In genomic region chr14:105465209-105466031, GRCh38 we compare ENCODE assay signal across 15 cellular contexts. TPM values are rescaled to one million over a fixed set of nuclear protein-coding genes. Genes with fewer than 3 reads are reported as not detected.
DNase-seq lines count a peak whose midpoint lies in the region; ATAC-seq, FAIRE-seq and TF ChIP-seq lines count a peak whose summit lies in the region.
"Had no signal": no experiment of that assay in that cellular context is flagged by ENCODE, and none has a peak within 500 bp of the region (broad histone marks: within the 10 kb centered on the region; RNA-seq: fewer than 3 reads in every experiment).

No MANE protein-coding gene starts in this region.

- TF ChIP-seq CTCF in MCF 10A (IDR thresholded peaks at IDR 0.05; ENCODE audit: unreplicated experiment) (no peak), cardiac muscle cell (IDR thresholded peaks at IDR 0.05; ENCODE audit: low read depth, low read length) (no peak), thyroid gland (IDR thresholded peaks at IDR 0.05) (no peak), nephron progenitor cell (IDR thresholded peaks at IDR 0.05) (no peak)

- no peak for TF ChIP-seq POLR2A in thyroid gland (IDR thresholded peaks at IDR 0.05)

- H3K4me1 ChIP-seq in cardiac muscle cell (ENCODE audit: low read depth) (peaks cover 47% of the 10 kb centered on the region), thyroid gland (peaks cover 41 to 44% of the 10 kb centered on the region in 2 donors)

- POLR2A ChIA-PET in MCF 10A (lab: Yijun Ruan, JAX): no interaction called here

- peak overlapping the region; percentile 98 for H3K27ac ChIP-seq in cardiac muscle cell
- H3K27ac ChIP-seq in thyroid gland: peak overlapping the region; percentile 47 to 52 (median 51)
- H3K27ac ChIP-seq: uterus had no signal

- no peaks in the 10 kb centered on the region for H3K27me3 Mint-ChIP-seq in MCF 10A (ENCODE audit: insufficient read depth, unreplicated experiment)
- H3K27me3 Mint-ChIP-seq in nephron progenitor cell (ENCODE audit: low read depth, poor library complexity): peaks cover 3% of the 10 kb centered on the region
- H3K27me3 Mint-ChIP-seq: activated naive CD8-positive, alpha-beta T cell treated with anti-CD3 and anti-CD28 coated beads, Interleukin-2, amount 10 ng/mL, durations not matched to agents 7 days and 5 days had no signal

- no peak for ATAC-seq in HG02981 (IDR thresholded peaks at IDR 0.05; ENCODE audit: unreplicated experiment)

- no peak for FAIRE-seq in RCC 7860 (lab: Jason Lieb, UNC)
- FAIRE-seq: GM12892, kidney had no signal

- BruUV-seq in MCF 10A (replicated peaks; lab: Mats Ljungman, UMichigan): no TSS peak

- H3K36me3 ChIP-seq in cardiac muscle cell (peaks cover 30% of the 10 kb centered on the region), thyroid gland (peaks cover 47% of the 10 kb centered on the region in 2 donors)
- H3K36me3 ChIP-seq: uterus had no signal

- no peaks in the 10 kb centered on the region for H3K27me3 ChIP-seq in cardiac muscle cell
- H3K27me3 ChIP-seq in thyroid gland: no peaks in the 10 kb centered on the region
- H3K27me3 ChIP-seq: uterus had no signal

- no peaks in the 10 kb centered on the region for H3K9me3 Mint-ChIP-seq in MCF 10A (ENCODE audit: unreplicated experiment)
- H3K9me3 Mint-ChIP-seq in nephron progenitor cell: no peaks in the 10 kb centered on the region
- H3K9me3 Mint-ChIP-seq: activated naive CD8-positive, alpha-beta T cell treated with anti-CD3 and anti-CD28 coated beads, Interleukin-2, amount 10 ng/mL, durations not matched to agents 7 days and 5 days had no signal

- intact Hi-C loops in MCF 10A (cut with micrococcal nuclease) (no loop called here), thyroid gland (cut with DNase I) (no loop called here)

- no peak overlapping the region for H3K4me3 Mint-ChIP-seq in MCF 10A (ENCODE audit: unreplicated experiment)
- no peak overlapping the region for H3K4me3 Mint-ChIP-seq in nephron progenitor cell
- H3K4me3 Mint-ChIP-seq: activated naive CD8-positive, alpha-beta T cell treated with anti-CD3 and anti-CD28 coated beads, Interleukin-2, amount 10 ng/mL, durations not matched to agents 7 days and 5 days had no signal

- H3K4me1 Mint-ChIP-seq in MCF 10A (ENCODE audit: insufficient read depth, unreplicated experiment) (no peaks in the 10 kb centered on the region), nephron progenitor cell (peaks cover 10% of the 10 kb centered on the region)
- H3K4me1 Mint-ChIP-seq: activated naive CD8-positive, alpha-beta T cell treated with anti-CD3 and anti-CD28 coated beads, Interleukin-2, amount 10 ng/mL, durations not matched to agents 7 days and 5 days had no signal

- CTCF ChIA-PET in MCF 10A (lab: Yijun Ruan, JAX): interaction anchor here (1.0 kb wide), 1 partner anchor 24 kb away, joined by 3 read pairs; no protein-coding TSS in a partner anchor

- peak; percentile 81 to 84 for DNase-seq in T47D (ENCODE audit: low read depth in 1 of 2, low spot score in 1 of 2)
- DNase-seq in MCF 10A (ENCODE audit: unreplicated experiment): no peak
- DNase-seq in RCC 7860 (ENCODE audit: low spot score): peak; percentile 51
- DNase-seq in cardiac muscle cell (ENCODE audit: low read depth in 1 of 2, low spot score in 1 of 2): peak in 1 of 2 donors; percentile 77
- DNase-seq in thyroid gland: peak; percentile 88 to 89
- DNase-seq in nephron progenitor cell: no peak
- DNase-seq in activated CD8-positive, alpha-beta memory T cell treated with anti-CD3 and anti-CD28 coated beads, Interleukin-2, amount 50 U/mL, for 4 hours: no peak
- DNase-seq: activated naive CD8-positive, alpha-beta T cell treated with anti-CD3 and anti-CD28 coated beads, Interleukin-2, amount 10 ng/mL, durations not matched to agents 7 days and 5 days; GOT3; KBM-7; kidney; stimulated activated CD4-positive, alpha-beta T cell treated with anti-CD3 and anti-CD28 coated beads, Interleukin-12 subunit alpha, Interleukin-12 subunit beta, amount 100 ng/mL, for 4 hours; uterus had no signal

- H3K9me3 ChIP-seq in cardiac muscle cell (ENCODE audit: low read depth) (no peaks in the 10 kb centered on the region), thyroid gland (no peaks in the 10 kb centered on the region)
- H3K9me3 ChIP-seq: uterus had no signal

- in situ Hi-C loops in T47D (cut with HindIII; ENCODE audit: low pct_unique_long_range_greater_than_20kb, low sequenced_read_pairs): no loop called here

- no peak overlapping the region for H3K4me3 ChIP-seq in cardiac muscle cell
- no peak overlapping the region for H3K4me3 ChIP-seq in thyroid gland (replicated peaks in 1 of 3)
- H3K4me3 ChIP-seq: uterus had no signal

- WGBS in thyroid gland, 2 donors: 55 to 80% methylated on average over 9 to 14 of the region's 20 CpGs

- no peak overlapping the region for H3K27ac Mint-ChIP-seq in MCF 10A (ENCODE audit: low read depth, unreplicated experiment)
- H3K27ac Mint-ChIP-seq in nephron progenitor cell: no peak overlapping the region
- H3K27ac Mint-ChIP-seq: activated naive CD8-positive, alpha-beta T cell treated with anti-CD3 and anti-CD28 coated beads, Interleukin-2, amount 10 ng/mL, durations not matched to agents 7 days and 5 days had no signal

- H3K36me3 Mint-ChIP-seq in MCF 10A (ENCODE audit: insufficient read depth, unreplicated experiment) (peaks cover 30% of the 10 kb centered on the region), nephron progenitor cell (ENCODE audit: low read depth) (peaks cover 14% of the 10 kb centered on the region)

RNA-seq across cellular contexts. Expression of gene CRIP2, which starts 9.2 kb away (rescaled TPM):
- total RNA-seq in MCF 10A (2022) (31.1 and 50.5 TPM in 2 replicates), cardiac muscle cell (804 and 1,173 TPM in 2 replicates), thyroid gland (100 to 1,000 TPM; 101 to 160 (median 136) TPM)
- polyA plus RNA-seq in cardiac muscle cell: 1,364 and 1,845 TPM in 2 replicates

RNA-seq across cellular contexts. Expression of gene CRIP1, which starts 21.3 kb away (rescaled TPM):
- total RNA-seq in MCF 10A (2022) (not detected in 2 replicates), cardiac muscle cell (46.9 and 51.1 TPM in 2 replicates), thyroid gland (10 to 100 TPM in 3 of 4 donors, 1 to 10 TPM in 1; 6.0 to 30.8 (median 18.5) TPM)
- 196 and 203 TPM in 2 replicates for polyA plus RNA-seq in cardiac muscle cell

RNA-seq across cellular contexts. Expression of gene TEDC1, which starts 25.6 kb away (rescaled TPM):
- 11.2 and 17.6 TPM in 2 replicates for total RNA-seq in MCF 10A (2022)
- total RNA-seq in cardiac muscle cell: 32.0 and 33.0 TPM in 2 replicates
- 27.4 and 27.6 TPM in 2 replicates for polyA plus RNA-seq in cardiac muscle cell
- 10 to 100 TPM in 2 of 4 donors, 1 to 10 TPM in 2; 3.4 to 13.9 (median 8.5) TPM for total RNA-seq in thyroid gland

RNA-seq across cellular contexts. Expression of gene MTA1, which starts 45.8 kb away (rescaled TPM):
- total RNA-seq in MCF 10A (2022) (154 and 166 TPM in 2 replicates), cardiac muscle cell (136 and 208 TPM in 2 replicates), thyroid gland (100 to 1,000 TPM in 2 of 4 donors, 10 to 100 TPM in 2; 66.2 to 111 (median 90.0) TPM)
- polyA plus RNA-seq in cardiac muscle cell: 110 and 149 TPM in 2 replicates

Comparison
In these comparisons a context has a peak if more than half of its experiments do, and no peak if none do; other contexts are left out.
1. DNase-seq: peak in T47D (2 of 2), RCC 7860 (single experiment) and thyroid gland (2 of 2); none in MCF 10A (single experiment), nephron progenitor cell (single experiment) and activated CD8-positive, alpha-beta memory T cell treated with anti-CD3 and anti-CD28 coated beads, Interleukin-2, amount 50 U/mL, for 4 hours (single experiment).